Comparison of ENCODE assay signal across 9 cellular contexts in genomic region chr3:115922681-115923347, GRCh38.
DNase-seq lines count a peak whose midpoint lies in the region; ATAC-seq and TF ChIP-seq lines count a peak whose summit lies in the region.
"Had no signal": no experiment of that assay in that cellular context is flagged by ENCODE, and none has a peak within 500 bp of the region (broad histone marks: within the 10 kb centered on the region; RNA-seq: fewer than 3 reads in every experiment).

No MANE protein-coding gene starts in this region.

- WGBS in endodermal cell (ENCODE audit: insufficient coverage in 1 of 2, insufficient read length in 1 of 2), 2 experiments: 100% methylated on average over 1 of the region's 1 CpG; no CpG with 5 or more reads in 1 of the 2 experiments
- 96 to 100% methylated on average over 1 of the region's 1 CpG for WGBS in testis, 2 donors

- no peak overlapping the region for H3K9ac ChIP-seq in endodermal cell (ENCODE audit: extremely low read depth, low read length, poor library complexity, severe bottlenecking)

- TF ChIP-seq CTCF in NB4 (IDR thresholded peaks at IDR 0.05; ENCODE audit: low read depth, low read length) (peak; percentile 33), endodermal cell (conservative IDR thresholded peaks at IDR 0.05) (peak; percentile 77), testis (IDR thresholded peaks at IDR 0.05) (peak in 2 of 3 experiments; percentile 20 to 29)

- peaks cover 2% of the 10 kb centered on the region for H3K9me3 Mint-ChIP-seq in endodermal cell
- no peaks in the 10 kb centered on the region for H3K9me3 Mint-ChIP-seq in activated CD4-positive, alpha-beta T cell treated with anti-CD3 and anti-CD28 coated beads, Interleukin-2, amount 10 ng/mL, durations not matched to agents 24 days and 14 days
- peaks cover 3 to 12% (median 8%) of the 10 kb centered on the region in 5 donors for H3K9me3 Mint-ChIP-seq in CD8-positive, alpha-beta memory T cell

- no peak for ATAC-seq in HG02973 (IDR thresholded peaks at IDR 0.05; ENCODE audit: unreplicated experiment)

- H3K27ac ChIP-seq in endodermal cell (ENCODE audit: low read depth, low read length): no peak overlapping the region
- no peak overlapping the region for H3K27ac ChIP-seq in testis
- no peak overlapping the region for H3K27ac ChIP-seq in CD8-positive, alpha-beta memory T cell (ENCODE audit: low read depth, low read length)
- H3K27ac ChIP-seq: SJCRH30 had no signal

- intact Hi-C loops in testis (cut with DNase I; ENCODE audit: low total_unique reads): no loop called here
- intact Hi-C loops in activated CD4-positive, alpha-beta T cell treated with anti-CD3 and anti-CD28 coated beads, Interleukin-2, amount 10 ng/mL, durations not matched to agents 24 days and 14 days (cut with micrococcal nuclease): no loop called here

- peaks cover 2% of the 10 kb centered on the region for H3K4me1 ChIP-seq in endodermal cell (ENCODE audit: control insufficient read depth, insufficient read depth, low read length)
- H3K4me1 ChIP-seq in testis: no peaks in the 10 kb centered on the region
- H3K4me1 ChIP-seq in CD8-positive, alpha-beta memory T cell (ENCODE audit: insufficient read depth, low read length): no peaks in the 10 kb centered on the region
- H3K4me1 ChIP-seq: SJCRH30 had no signal

- H3K27me3 ChIP-seq in endodermal cell (ENCODE audit: control insufficient read depth, insufficient read depth, low read length, poor library complexity, severe bottlenecking) (no peaks in the 10 kb centered on the region), testis (no peaks in the 10 kb centered on the region)
- no peaks in the 10 kb centered on the region for H3K27me3 ChIP-seq in CD8-positive, alpha-beta memory T cell (ENCODE audit: insufficient read depth, low read length, poor library complexity, severe bottlenecking)
- H3K27me3 ChIP-seq: SJCRH30 had no signal

- POLR2A ChIA-PET in CD8-positive, alpha-beta memory T cell (lab: Charles Lee): no interaction called here

- no peak for TF ChIP-seq POLR2A in NB4 (IDR thresholded peaks at IDR 0.05; ENCODE audit: extremely low read depth, insufficient read length)
- no peak for TF ChIP-seq POLR2A in testis (IDR thresholded peaks at IDR 0.05)

- H3K27ac Mint-ChIP-seq in endodermal cell: no peak overlapping the region
- no peak overlapping the region for H3K27ac Mint-ChIP-seq in activated CD4-positive, alpha-beta T cell treated with anti-CD3 and anti-CD28 coated beads, Interleukin-2, amount 10 ng/mL, durations not matched to agents 24 days and 14 days
- H3K27ac Mint-ChIP-seq in CD8-positive, alpha-beta memory T cell: no peak overlapping the region

- DNase-seq in SIG-M5 treated with dmso at 0.1 percent for 504 hours (lab: John Stamatoyannopoulos, UW; ENCODE audit: unreplicated experiment) (peak; percentile 22), SIG-M5 (lab: John Stamatoyannopoulos, UW) (no peak), NB4 (ENCODE audit: low read depth) (peak; percentile 12), endodermal cell (peak; percentile 84), testis (peak; percentile 35)
- DNase-seq in activated CD4-positive, alpha-beta T cell treated with anti-CD3 and anti-CD28 coated beads, Interleukin-2, amount 10 ng/mL, durations not matched to agents 24 days and 14 days: no peak
- DNase-seq in CD8-positive, alpha-beta memory T cell: no peak

- no peak overlapping the region for H3K4me3 Mint-ChIP-seq in endodermal cell
- H3K4me3 Mint-ChIP-seq in activated CD4-positive, alpha-beta T cell treated with anti-CD3 and anti-CD28 coated beads, Interleukin-2, amount 10 ng/mL, durations not matched to agents 24 days and 14 days: no peak overlapping the region
- H3K4me3 Mint-ChIP-seq in CD8-positive, alpha-beta memory T cell: no peak overlapping the region

- H3K9me3 ChIP-seq in endodermal cell (ENCODE audit: control insufficient read depth, low read length): peaks cover 13% of the 10 kb centered on the region
- H3K9me3 ChIP-seq in testis: no peaks in the 10 kb centered on the region
- no peaks in the 10 kb centered on the region for H3K9me3 ChIP-seq in CD8-positive, alpha-beta memory T cell (ENCODE audit: low read length)
- H3K9me3 ChIP-seq: SJCRH30 had no signal

- CTCF ChIA-PET in CD8-positive, alpha-beta memory T cell (lab: Charles Lee): no interaction called here

- no peaks in the 10 kb centered on the region for H3K27me3 Mint-ChIP-seq in endodermal cell (ENCODE audit: insufficient read depth)
- H3K27me3 Mint-ChIP-seq in activated CD4-positive, alpha-beta T cell treated with anti-CD3 and anti-CD28 coated beads, Interleukin-2, amount 10 ng/mL, durations not matched to agents 24 days and 14 days: no peaks in the 10 kb centered on the region
- peaks cover 0 to 2% of the 10 kb centered on the region in 2 donors for H3K27me3 Mint-ChIP-seq in CD8-positive, alpha-beta memory T cell

- H3K36me3 ChIP-seq in endodermal cell (ENCODE audit: control insufficient read depth, insufficient read depth, low read length): no peaks in the 10 kb centered on the region
- no peaks in the 10 kb centered on the region for H3K36me3 ChIP-seq in testis (ENCODE audit: low read depth, missing control alignments)
- H3K36me3 ChIP-seq in CD8-positive, alpha-beta memory T cell (ENCODE audit: insufficient read depth, low read length): no peaks in the 10 kb centered on the region
- H3K36me3 ChIP-seq: SJCRH30 had no signal

- no peaks in the 10 kb centered on the region for H3K4me1 Mint-ChIP-seq in endodermal cell
- H3K4me1 Mint-ChIP-seq in activated CD4-positive, alpha-beta T cell treated with anti-CD3 and anti-CD28 coated beads, Interleukin-2, amount 10 ng/mL, durations not matched to agents 24 days and 14 days: no peaks in the 10 kb centered on the region
- no peaks in the 10 kb centered on the region for H3K4me1 Mint-ChIP-seq in CD8-positive, alpha-beta memory T cell

- H3K4me3 ChIP-seq in NB4 (ENCODE audit: low read depth, low read length): no peak overlapping the region
- H3K4me3 ChIP-seq in endodermal cell (ENCODE audit: low read length): no peak overlapping the region
- H3K4me3 ChIP-seq in testis: no peak overlapping the region
- H3K4me3 ChIP-seq in CD8-positive, alpha-beta memory T cell (ENCODE audit: low read length): no peak overlapping the region
- H3K4me3 ChIP-seq: SJCRH30 had no signal

- H3K36me3 Mint-ChIP-seq in endodermal cell (ENCODE audit: low read depth): no peaks in the 10 kb centered on the region
- no peaks in the 10 kb centered on the region for H3K36me3 Mint-ChIP-seq in activated CD4-positive, alpha-beta T cell treated with anti-CD3 and anti-CD28 coated beads, Interleukin-2, amount 10 ng/mL, durations not matched to agents 24 days and 14 days (ENCODE audit: low read depth)
- H3K36me3 Mint-ChIP-seq in CD8-positive, alpha-beta memory T cell: no peaks in the 10 kb centered on the region

Comparison
In these comparisons a context has a peak if more than half of its experiments do, and no peak if none do; other contexts are left out.
1. DNase-seq: peak in SIG-M5 treated with dmso at 0.1 percent for 504 hours (single experiment), NB4 (single experiment), endodermal cell (single experiment) and testis (single experiment); none in SIG-M5 (single experiment), activated CD4-positive, alpha-beta T cell treated with anti-CD3 and anti-CD28 coated beads, Interleukin-2, amount 10 ng/mL, durations not matched to agents 24 days and 14 days (single experiment) and CD8-positive, alpha-beta memory T cell (0 of 5).
2. CTCF ChIP-seq: peak in every context shown above with its lines; median percentile 77 in endodermal cell; 33 in NB4; 24 in testis.